In the genomic region with DNA sequence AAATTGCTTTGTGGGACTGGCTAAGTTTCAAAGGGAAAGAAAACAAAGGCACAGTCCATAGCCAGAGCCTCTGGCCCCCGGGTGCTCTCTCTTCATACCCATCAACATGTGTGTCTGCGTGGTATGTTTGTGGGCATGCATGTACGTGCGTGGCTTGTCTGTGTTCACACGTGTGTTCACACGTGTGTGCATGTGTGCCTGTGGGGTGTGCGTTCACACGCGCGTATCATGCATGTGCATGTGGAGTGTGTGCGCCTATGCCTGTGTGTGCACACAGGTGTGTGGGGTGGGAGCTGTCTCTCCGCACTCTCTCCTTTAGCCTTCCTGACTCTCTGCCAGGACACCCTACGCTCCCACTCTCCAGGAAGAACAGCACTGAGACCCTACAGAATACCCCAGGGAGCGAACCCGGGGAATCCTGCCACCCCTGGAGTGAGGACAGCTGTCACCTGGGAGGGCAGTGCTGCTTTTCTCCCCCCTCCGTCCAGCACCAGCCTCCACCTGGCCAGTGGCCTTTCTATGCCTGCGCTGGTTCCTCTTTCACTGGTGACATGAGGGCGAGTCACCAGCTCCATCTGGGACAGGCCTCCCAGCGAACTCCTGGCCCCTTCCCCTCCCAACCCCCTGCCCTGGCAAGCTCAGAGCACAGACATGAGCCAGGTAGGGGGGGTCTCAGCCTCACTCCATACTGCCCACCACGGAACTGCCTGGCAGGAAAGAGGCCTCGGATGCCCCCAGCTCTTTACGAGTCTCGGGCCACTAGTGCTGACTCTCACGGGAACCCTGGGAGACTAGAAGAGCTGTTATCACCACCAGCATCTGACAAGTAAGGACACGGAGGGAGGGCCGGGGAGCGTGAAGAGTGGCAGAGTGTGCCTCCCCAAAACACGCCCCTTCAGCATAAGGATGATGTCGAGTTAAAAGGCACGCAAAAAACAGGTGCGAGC, we compare ENCODE assay signal across 2 cellular contexts.
TF ChIP-seq lines count a peak whose summit lies in the region.

No MANE protein-coding gene starts in this region.

TF ChIP-seq in IMR-90, 13 proteins besides CTCF, POLR2A, EP300 and RAD21:
- TF ChIP-seq CHD1 (IDR thresholded peaks at IDR 0.05; ENCODE audit: low read depth, low read length) (no peak), MAFK (IDR thresholded peaks at IDR 0.05; ENCODE audit: low read depth, low read length) (no peak), NFE2L2 (IDR thresholded peaks at IDR 0.05; ENCODE audit: low read depth, low read length) (no peak), RCOR1 (IDR thresholded peaks at IDR 0.05; ENCODE audit: insufficient replicate concordance, low read length) (no peak), SMC3 (IDR thresholded peaks at IDR 0.05; ENCODE audit: low read depth, low read length) (no peak), CEBPB (IDR thresholded peaks at IDR 0.05; ENCODE audit: low read depth, low read length) (no peak), RFX5 (IDR thresholded peaks at IDR 0.05; ENCODE audit: low read depth, low read length) (no peak)
- TF ChIP-seq, protein P1, sequence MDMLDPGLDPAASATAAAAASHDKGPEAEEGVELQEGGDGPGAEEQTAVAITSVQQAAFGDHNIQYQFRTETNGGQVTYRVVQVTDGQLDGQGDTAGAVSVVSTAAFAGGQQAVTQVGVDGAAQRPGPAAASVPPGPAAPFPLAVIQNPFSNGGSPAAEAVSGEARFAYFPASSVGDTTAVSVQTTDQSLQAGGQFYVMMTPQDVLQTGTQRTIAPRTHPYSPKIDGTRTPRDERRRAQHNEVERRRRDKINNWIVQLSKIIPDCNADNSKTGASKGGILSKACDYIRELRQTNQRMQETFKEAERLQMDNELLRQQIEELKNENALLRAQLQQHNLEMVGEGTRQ (IDR thresholded peaks at IDR 0.05; ENCODE audit: low read depth, low read length), result no peak

TF ChIP-seq in HepG2, 621 proteins besides CTCF, POLR2A, EP300 and RAD21:
- TF ChIP-seq NR2F2 (IDR thresholded peaks at IDR 0.05; ENCODE audit: borderline replicate concordance, low read depth), result no peak
- TF ChIP-seq, protein P2, sequence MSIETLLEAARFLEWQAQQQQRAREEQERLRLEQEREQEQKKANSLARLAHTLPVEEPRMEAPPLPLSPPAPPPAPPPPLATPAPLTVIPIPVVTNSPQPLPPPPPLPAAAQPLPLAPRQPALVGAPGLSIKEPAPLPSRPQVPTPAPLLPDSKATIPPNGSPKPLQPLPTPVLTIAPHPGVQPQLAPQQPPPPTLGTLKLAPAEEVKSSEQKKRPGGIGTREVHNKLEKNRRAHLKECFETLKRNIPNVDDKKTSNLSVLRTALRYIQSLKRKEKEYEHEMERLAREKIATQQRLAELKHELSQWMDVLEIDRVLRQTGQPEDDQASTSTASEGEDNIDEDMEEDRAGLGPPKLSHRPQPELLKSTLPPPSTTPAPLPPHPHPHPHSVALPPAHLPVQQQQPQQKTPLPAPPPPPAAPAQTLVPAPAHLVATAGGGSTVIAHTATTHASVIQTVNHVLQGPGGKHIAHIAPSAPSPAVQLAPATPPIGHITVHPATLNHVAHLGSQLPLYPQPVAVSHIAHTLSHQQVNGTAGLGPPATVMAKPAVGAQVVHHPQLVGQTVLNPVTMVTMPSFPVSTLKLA (IDR thresholded peaks at IDR 0.05), result peak; percentile 83
- TF ChIP-seq SPEN (CRISPR knock-in tag; IDR thresholded peaks at IDR 0.05; ENCODE audit: low read depth), result no peak
